ENCODE assay signal across 20 cellular contexts in genomic region chr12:100491104-100491503, GRCh38. TPM values are rescaled to one million over a fixed set of nuclear protein-coding genes. Genes with fewer than 3 reads are reported as not detected.
"Had no signal": no experiment of that assay in that cellular context is flagged by ENCODE, and none has a peak within 500 bp of the region (broad histone marks: within the 10 kb centered on the region; RNA-seq: fewer than 3 reads in every experiment).

No MANE protein-coding gene starts in this region.

- DNase-seq: IMR-90, Karpas-422, KG1, MG63, NCI-H1092, NCI-H1105 treated with DMSO at 0.1 percent for 48 hours, NCI-H1417 treated with DMSO at 0.1 percent for 48 hours, NCI-H187 treated with DMSO at 0.1 percent for 48 hours, NCI-H2081, NCI-H2107, NCI-H2227 treated with DMSO at 0.1 percent for 48 hours, NCI-H524, NCI-H526 treated with DMSO at 0.1 percent for 48 hours, NCI-H748 treated with DMSO at 0.1 percent for 48 hours, Right ventricle myocardium superior, RPMI8226, SIG-M5 had no signal

- H3K4me1 ChIP-seq: SJSA1 had no signal

- H3K36me3 ChIP-seq: MG63, SJSA1 had no signal

- H3K27ac ChIP-seq: SJSA1, SK-N-MC had no signal

- H3K4me3 ChIP-seq: MG63, SJSA1, SK-N-MC had no signal

- H3K9me3 ChIP-seq: MG63, SJSA1 had no signal

RNA-seq across cellular contexts. Expression of gene NR1H4, which starts 17.4 kb away (rescaled TPM):
- total RNA-seq: IMR-90, NCI-H460, Right ventricle myocardium superior had no signal
